In the genomic region with DNA sequence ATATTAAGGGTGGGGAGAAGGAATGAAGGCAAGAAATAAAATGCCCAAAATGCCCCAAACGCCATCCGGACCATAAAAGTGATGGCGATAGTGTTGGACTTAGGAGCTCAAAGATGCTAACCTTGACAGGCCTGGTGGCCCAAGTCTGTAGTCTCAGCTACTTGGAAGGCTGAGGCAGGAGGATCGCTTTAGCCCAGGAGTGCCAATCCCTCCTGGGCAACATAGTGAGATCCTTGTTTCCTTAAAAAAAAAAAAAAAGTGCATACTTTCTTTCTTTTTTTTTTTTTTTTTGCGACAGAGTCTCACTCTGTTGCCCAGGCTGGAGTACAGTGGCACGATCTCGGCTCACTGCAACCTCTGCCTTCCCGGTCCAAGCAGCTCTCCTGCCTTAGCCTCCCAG, we compare ENCODE assay signal across 9 cellular contexts. TPM values are rescaled to one million over a fixed set of nuclear protein-coding genes. Genes with fewer than 3 reads are reported as not detected.
DNase-seq lines count a peak whose midpoint lies in the region; ATAC-seq and TF ChIP-seq lines count a peak whose summit lies in the region.
"Had no signal": no experiment of that assay in that cellular context is flagged by ENCODE, and none has a peak within 500 bp of the region (broad histone marks: within the 10 kb centered on the region; RNA-seq: fewer than 3 reads in every experiment).

No MANE protein-coding gene starts in this region.

- H3K27ac ChIP-seq in CD4-positive, CD25-positive, alpha-beta regulatory T cell (ENCODE audit: insufficient read depth, low read length, poor library complexity, severe bottlenecking), result no peak overlapping the region
- no peak overlapping the region for H3K27ac ChIP-seq in colonic mucosa

- H3K27ac Mint-ChIP-seq in CD4-positive, CD25-positive, alpha-beta regulatory T cell, result no peak overlapping the region
- no peak overlapping the region for H3K27ac Mint-ChIP-seq in neural crest cell (ENCODE audit: unreplicated experiment)

- peak overlapping the region in 3 of 4 donors; percentile 80 to 97 (median 93) for H3K4me3 Mint-ChIP-seq in CD4-positive, CD25-positive, alpha-beta regulatory T cell
- peak overlapping the region; percentile 85 for H3K4me3 Mint-ChIP-seq in neural crest cell

- H3K4me3 ChIP-seq in CD4-positive, CD25-positive, alpha-beta regulatory T cell (ENCODE audit: low read depth, low read length), result no peak overlapping the region
- H3K4me3 ChIP-seq in LNCaP clone FGC (ENCODE audit: low read depth, low read length), result peak overlapping the region; percentile 80
- H3K4me3 ChIP-seq in colonic mucosa, result peak overlapping the region; percentile 52

- no peaks in the 10 kb centered on the region for H3K27me3 ChIP-seq in CD4-positive, CD25-positive, alpha-beta regulatory T cell (ENCODE audit: control insufficient read depth, insufficient read depth, low read length)
- H3K27me3 ChIP-seq in colonic mucosa, result no peaks in the 10 kb centered on the region
- H3K27me3 ChIP-seq: neutrophil had no signal

- DNase-seq in CD4-positive, CD25-positive, alpha-beta regulatory T cell, result no peak
- DNase-seq in LNCaP clone FGC (ENCODE audit: low read depth), result no peak
- DNase-seq in colonic mucosa, result no peak
- DNase-seq in neural crest cell (ENCODE audit: low read depth, low spot score), result no peak
- no peak for DNase-seq in activated CD8-positive, alpha-beta memory T cell treated with anti-CD3 and anti-CD28 coated beads for 24 hours
- no peak for DNase-seq in NCI-H2171 treated with DMSO at 0.1 percent for 48 hours (lab: John Stamatoyannopoulos, UW)
- no peak for DNase-seq in NCI-H146 treated with DMSO at 0.1 percent for 48 hours (lab: John Stamatoyannopoulos, UW; ENCODE audit: unreplicated experiment)

- H3K36me3 ChIP-seq in CD4-positive, CD25-positive, alpha-beta regulatory T cell (ENCODE audit: control insufficient read depth, insufficient read depth, low read length), result no peaks in the 10 kb centered on the region
- no peaks in the 10 kb centered on the region for H3K36me3 ChIP-seq in colonic mucosa
- H3K36me3 ChIP-seq: neutrophil had no signal

- H3K4me1 Mint-ChIP-seq in CD4-positive, CD25-positive, alpha-beta regulatory T cell, result peaks cover 4 to 20% (median 9%) of the 10 kb centered on the region in 4 donors
- H3K4me1 Mint-ChIP-seq in neural crest cell, result peaks cover 11% of the 10 kb centered on the region

- peak overlapping the region; percentile 82 to 89 for H3K9ac ChIP-seq in colonic mucosa (ENCODE audit: low read depth in 2 of 2, low read length in 2 of 2)

- H3K4me1 ChIP-seq in CD4-positive, CD25-positive, alpha-beta regulatory T cell (ENCODE audit: control insufficient read depth, insufficient read depth, low read length, poor library complexity, severe bottlenecking), result peaks cover 11% of the 10 kb centered on the region
- H3K4me1 ChIP-seq in colonic mucosa, result no peaks in the 10 kb centered on the region

- H3K36me3 Mint-ChIP-seq in CD4-positive, CD25-positive, alpha-beta regulatory T cell, result no peaks in the 10 kb centered on the region
- H3K36me3 Mint-ChIP-seq in neural crest cell (ENCODE audit: low read depth), result no peaks in the 10 kb centered on the region

- TF ChIP-seq CTCF in LNCaP clone FGC (IDR thresholded peaks at IDR 0.05; ENCODE audit: control insufficient read depth, extremely low read depth, insufficient read depth) (no peak), colonic mucosa (IDR thresholded peaks at IDR 0.05) (no peak), neural crest cell (conservative IDR thresholded peaks at IDR 0.05) (no peak)

- H3K27me3 Mint-ChIP-seq in CD4-positive, CD25-positive, alpha-beta regulatory T cell, result no peaks in the 10 kb centered on the region
- H3K27me3 Mint-ChIP-seq in neural crest cell (ENCODE audit: low read depth), result no peaks in the 10 kb centered on the region

- intact Hi-C loops in colonic mucosa (cut with DNase I), result no loop called here

- H3K9me3 ChIP-seq in CD4-positive, CD25-positive, alpha-beta regulatory T cell (ENCODE audit: control insufficient read depth in 2 of 2, low read length in 2 of 2), result no peaks in the 10 kb centered on the region
- H3K9me3 ChIP-seq in colonic mucosa, result no peaks in the 10 kb centered on the region
- H3K9me3 ChIP-seq: neutrophil had no signal

- no peak for ATAC-seq in CD4-positive, CD25-positive, alpha-beta regulatory T cell (ENCODE audit: low read depth in 2 of 2)
- no peak for ATAC-seq in GM18870 (IDR thresholded peaks at IDR 0.05; ENCODE audit: unreplicated experiment)

- no peaks in the 10 kb centered on the region for H3K9me3 Mint-ChIP-seq in CD4-positive, CD25-positive, alpha-beta regulatory T cell
- no peaks in the 10 kb centered on the region for H3K9me3 Mint-ChIP-seq in neural crest cell

RNA-seq across cellular contexts. Expression of gene MRI1, which starts 32.0 kb away (rescaled TPM):
- 38.2 TPM for total RNA-seq in CD4-positive, CD25-positive, alpha-beta regulatory T cell
- 1 to 10 TPM; 6.6 to 9.3 (median 8.5) TPM for polyA plus RNA-seq in CD4-positive, CD25-positive, alpha-beta regulatory T cell
- 10 to 100 TPM; 19.5 to 26.7 TPM for total RNA-seq in colonic mucosa
- total RNA-seq in neural crest cell, result 24.0 TPM in 2 replicates

RNA-seq across cellular contexts. Expression of gene C19orf53, which starts 41.9 kb away (rescaled TPM):
- 61.2 TPM for total RNA-seq in CD4-positive, CD25-positive, alpha-beta regulatory T cell
- polyA plus RNA-seq in CD4-positive, CD25-positive, alpha-beta regulatory T cell, result 100 to 1,000 TPM; 205 to 244 (median 237) TPM
- 10 to 100 TPM; 48.5 to 82.6 TPM for total RNA-seq in colonic mucosa
- 89.1 and 111 TPM in 2 replicates for total RNA-seq in neural crest cell
